In the genomic region with DNA sequence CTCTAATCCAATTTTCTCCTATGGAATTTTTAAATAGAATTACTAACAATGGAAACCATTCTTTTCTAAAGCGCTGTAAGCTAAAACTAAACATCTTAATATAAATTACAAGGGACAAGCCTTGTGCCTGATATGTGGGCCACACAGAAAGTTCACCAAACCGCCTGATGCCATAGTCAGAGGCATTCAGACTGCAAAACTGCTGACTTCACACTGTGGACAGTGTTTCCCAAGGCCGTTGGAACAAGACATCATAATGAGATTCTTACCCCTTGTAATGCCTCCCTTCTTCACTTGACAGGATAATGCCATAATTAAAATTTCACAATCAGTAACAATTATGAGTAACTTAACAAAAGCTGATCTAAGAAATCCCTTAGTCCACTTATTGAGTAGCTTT, we compare ENCODE assay signal across 18 cellular contexts. TPM values are rescaled to one million over a fixed set of nuclear protein-coding genes. Genes with fewer than 3 reads are reported as not detected.
DNase-seq lines count a peak whose midpoint lies in the region; ATAC-seq, FAIRE-seq and TF ChIP-seq lines count a peak whose summit lies in the region.
"Had no signal": no experiment of that assay in that cellular context is flagged by ENCODE, and none has a peak within 500 bp of the region (broad histone marks: within the 10 kb centered on the region; RNA-seq: fewer than 3 reads in every experiment).

No MANE protein-coding gene starts in this region.

- H3K27me3 ChIP-seq in A673 (replicated peaks; ENCODE audit: insufficient read depth, low read depth, low read length, poor library complexity) = no peaks in the 10 kb centered on the region
- H3K27me3 ChIP-seq in HAP-1 (ENCODE audit: low read depth) = no peaks in the 10 kb centered on the region
- H3K27me3 ChIP-seq in bronchial epithelial cell (ENCODE audit: control insufficient read depth, insufficient read depth, low read length) = no peaks in the 10 kb centered on the region
- H3K27me3 ChIP-seq: BLaER1 had no signal

- H3K9me3 ChIP-seq in A673 (ENCODE audit: low read depth, low read length, poor library complexity, severe bottlenecking) = no peaks in the 10 kb centered on the region
- H3K9me3 ChIP-seq in HAP-1 = no peaks in the 10 kb centered on the region
- H3K9me3 ChIP-seq: BLaER1 had no signal

- BruUV-seq in A673 (replicated peaks; lab: Mats Ljungman, UMichigan) = no TSS peak

- intact Hi-C loops in A673 (cut with micrococcal nuclease; ENCODE audit: unreplicated experiment) = no loop called here

- H3K4me1 ChIP-seq in A673 (ENCODE audit: insufficient read depth, low read length, poor library complexity, severe bottlenecking) (peaks cover 4% of the 10 kb centered on the region), HAP-1 (peaks cover 4% of the 10 kb centered on the region; the same call in 1 of the 2 replicates)

- in situ Hi-C loops in HAP-1 (cut with MboI; ENCODE audit: low sequenced_read_pairs) = no loop called here

- TF ChIP-seq CTCF in A673 (conservative IDR thresholded peaks at IDR 0.05; ENCODE audit: low read depth, low read length) (no peak), bronchial epithelial cell (IDR thresholded peaks at IDR 0.05; ENCODE audit: insufficient read depth, low read length, severe bottlenecking) (no peak), retinal pigment epithelial cell (conservative IDR thresholded peaks at IDR 0.05; ENCODE audit: low read depth, low read length) (no peak)

- H3K36me3 ChIP-seq in A673 (ENCODE audit: insufficient read depth, low read length, poor library complexity, severe bottlenecking) (no peaks in the 10 kb centered on the region), HAP-1 (replicated peaks) (no peaks in the 10 kb centered on the region), bronchial epithelial cell (ENCODE audit: control insufficient read depth, insufficient read depth, low read length) (no peaks in the 10 kb centered on the region)
- H3K36me3 ChIP-seq: BLaER1 had no signal

- no peak for ATAC-seq in HG02763 (IDR thresholded peaks at IDR 0.05; ENCODE audit: unreplicated experiment)
- ATAC-seq in GM18873 (IDR thresholded peaks at IDR 0.05; ENCODE audit: low FRiP score, unreplicated experiment) = no peak
- no peak for ATAC-seq in HG03342 (IDR thresholded peaks at IDR 0.05; ENCODE audit: unreplicated experiment)
- ATAC-seq: GM23338, HCT116, HepG2 had no signal

- no peak for FAIRE-seq in bronchial epithelial cell (lab: Jason Lieb, UNC)
- FAIRE-seq: GM12891, H54, HepG2 had no signal

- POLR2A ChIA-PET in A673 (lab: Charles Lee; ENCODE audit: low non-redundant PET) = no interaction called here

- CTCF ChIA-PET in A673 (lab: Charles Lee) = no interaction called here

- peak; percentile 51 for DNase-seq in A673 (ENCODE audit: low spot score)
- peak; percentile 57 to 82 for DNase-seq in HAP-1 (ENCODE audit: low spot score in 2 of 2)
- peak; percentile 13 for DNase-seq in bronchial epithelial cell (ENCODE audit: low read depth)
- DNase-seq in retinal pigment epithelial cell (ENCODE audit: low read depth) = peak; percentile 44
- DNase-seq: Calu3; CD4-positive, alpha-beta memory T cell; DMS 273 treated with DMSO at 0.1 percent for 48 hours; HFFc6; KG1 had no signal

- H3K27ac ChIP-seq in A673 (ENCODE audit: low read depth, low read length, poor library complexity, severe bottlenecking) = no peak overlapping the region
- H3K27ac ChIP-seq: BLaER1 had no signal

- H3K4me3 ChIP-seq in A673 (ENCODE audit: low read depth, low read length, poor library complexity, severe bottlenecking) (no peak overlapping the region), HAP-1 (no peak overlapping the region), bronchial epithelial cell (ENCODE audit: low read depth, low read length) (no peak overlapping the region), retinal pigment epithelial cell (ENCODE audit: low read length) (no peak overlapping the region)
- H3K4me3 ChIP-seq: BLaER1, GM23338 had no signal

RNA-seq across cellular contexts. Expression of a gene that starts 14.9 kb away (rescaled TPM):
- total RNA-seq in A673 (2021) = 25.6 and 32.1 TPM in 2 replicates
- 0.51 and 1.1 TPM in 2 replicates for total RNA-seq in bronchial epithelial cell
- total RNA-seq: CD4-positive, alpha-beta memory T cell; HepG2; HFFc6 had no signal

Comparison
In these comparisons a context has a peak if more than half of its experiments do, and no peak if none do; other contexts are left out.
1. DNase-seq: peak in every context shown above with its lines; median percentile 70 in HAP-1; 51 in A673; 44 in retinal pigment epithelial cell; 13 in bronchial epithelial cell.
2. RNA of a gene that starts 14.9 kb away (total RNA-seq): 25.6 to 32.1 TPM in A673; 0.51 to 1.1 TPM in bronchial epithelial cell; every median in the first group is over 10 times any median in the second.